In the genomic region with DNA sequence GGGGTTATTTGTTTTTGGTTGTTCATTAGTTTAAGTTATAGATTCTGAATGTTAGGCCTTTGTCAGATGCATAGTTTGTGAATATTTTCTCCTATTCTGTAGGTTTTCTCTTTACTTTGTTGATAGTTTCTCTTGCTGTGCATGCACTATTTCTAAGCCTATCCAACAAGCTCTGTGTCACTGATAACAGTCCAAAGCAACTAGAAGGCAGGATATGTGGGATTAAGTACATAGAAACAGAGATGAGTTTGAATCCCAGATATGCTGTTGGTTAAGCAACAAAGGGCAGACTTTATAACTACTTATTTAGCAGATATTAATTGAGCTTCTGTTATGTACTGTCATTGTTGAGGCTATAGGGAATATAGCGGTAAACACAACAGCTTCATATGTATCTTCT, we compare ENCODE assay signal across 21 cellular contexts.
"Had no signal": no experiment of that assay in that cellular context is flagged by ENCODE, and none has a peak within 500 bp of the region (broad histone marks: within the 10 kb centered on the region; RNA-seq: fewer than 3 reads in every experiment).

No MANE protein-coding gene starts in this region.

- H3K27ac ChIP-seq: epithelial cell of prostate, esophagus squamous epithelium, foreskin keratinocyte, gastroesophageal sphincter, heart left ventricle, hepatocyte, left ventricle myocardium inferior, lower lobe of right lung had no signal

- H3K4me3 ChIP-seq: esophagus squamous epithelium, gastroesophageal sphincter, heart left ventricle, hepatocyte, left ventricle myocardium inferior, lower lobe of right lung had no signal

- H3K9me3 ChIP-seq: esophagus squamous epithelium, gastroesophageal sphincter, heart left ventricle, left ventricle myocardium inferior, lower lobe of right lung had no signal

- H3K4me2 ChIP-seq: hepatocyte had no signal

- H2AFZ ChIP-seq: hepatocyte had no signal

- H3K36me3 ChIP-seq: esophagus squamous epithelium, gastroesophageal sphincter, heart left ventricle, left ventricle myocardium inferior, lower lobe of right lung had no signal

- H3K27me3 ChIP-seq: esophagus squamous epithelium, foreskin keratinocyte, gastroesophageal sphincter, heart left ventricle, hepatocyte had no signal

- H3K4me1 ChIP-seq: foreskin keratinocyte, gastroesophageal sphincter, heart left ventricle, left ventricle myocardium inferior, lower lobe of right lung had no signal

- DNase-seq: cortex of kidney; effector CD8-positive, alpha-beta T cell; effector memory CD8-positive, alpha-beta T cell; endodermal cell; erythroblast; esophagus squamous epithelium; foreskin keratinocyte; heart left ventricle; hypothalamus; immature natural killer cell; islet precursor cell; kidney; kidney glomerular epithelial cell; left colon; left ventricle myocardium inferior; lower lobe of right lung; mesenchymal stem cell; midbrain had no signal

- H3K79me2 ChIP-seq: hepatocyte had no signal
